In genomic region chr6:156952401-156952800, GRCh38 we compare ENCODE assay signal across 19 cellular contexts.
DNase-seq lines count a peak whose midpoint lies in the region; ATAC-seq and TF ChIP-seq lines count a peak whose summit lies in the region.
"Had no signal": no experiment of that assay in that cellular context is flagged by ENCODE, and none has a peak within 500 bp of the region (broad histone marks: within the 10 kb centered on the region; RNA-seq: fewer than 3 reads in every experiment).

No MANE protein-coding gene starts in this region.

- H3K27me3 ChIP-seq in GM23338 (ENCODE audit: insufficient read depth) (no peaks in the 10 kb centered on the region), SJSA1 (replicated peaks) (no peaks in the 10 kb centered on the region), trophoblast cell (ENCODE audit: insufficient read depth, low read length) (no peaks in the 10 kb centered on the region)
- H3K27me3 ChIP-seq: suprapubic skin had no signal

- WGBS in trophoblast cell (ENCODE audit: extremely low coverage, insufficient coverage, insufficient read length): no CpG with 5 or more reads among the region's 5 CpGs

- DNase-seq in GM23338 (ENCODE audit: low spot score): no peak
- DNase-seq in SJSA1 (ENCODE audit: low read depth in 1 of 2, low spot score in 2 of 2): no peak
- DNase-seq in glutamatergic neuron: no peak
- no peak for DNase-seq in trophoblast cell
- DNase-seq in activated T-helper 1 cell treated with anti-CD3 and anti-CD28 coated beads, Interleukin-12 subunit alpha, Interleukin-12 subunit beta, Interleukin-2, Interleukin-4 antibody, amounts not matched to agents 30 ng/mL and 10 ng/mL and 1 ng/mL, durations not matched to agents 14 hours and 24 hours and 36 hours (ENCODE audit: low spot score): no peak
- no peak for DNase-seq in ACHN
- DNase-seq in hepatic stellate cell (ENCODE audit: low spot score): no peak
- DNase-seq in stimulated activated CD8-positive, alpha-beta memory T cell treated with anti-CD3 and anti-CD28 coated beads, Interleukin-4, amount 100 ng/mL, for 48 hours: no peak
- DNase-seq: activated naive CD4-positive, alpha-beta T cell; DMS79; GOT3; hippocampal formation; MM.1S; NCI-H2029 treated with DMSO at 0.1 percent for 48 hours; NCI-H526 treated with DMSO at 0.1 percent for 48 hours; stimulated activated CD4-positive, alpha-beta T cell treated with anti-CD3 and anti-CD28 coated beads, Interleukin-1b, Interleukin-23, amount 100 ng/mL, for 48 hours; WERI-Rb-1 had no signal

- H2AFZ ChIP-seq in GM23338: no peak overlapping the region
- H2AFZ ChIP-seq in trophoblast cell (ENCODE audit: insufficient read depth, low read length, poor library complexity): no peak overlapping the region

- no peaks in the 10 kb centered on the region for H3K9me3 ChIP-seq in SJSA1 (replicated peaks)
- no peaks in the 10 kb centered on the region for H3K9me3 ChIP-seq in trophoblast cell (ENCODE audit: insufficient read depth, low read depth, low read length)
- H3K9me3 ChIP-seq: suprapubic skin had no signal

- H2BK5ac ChIP-seq in trophoblast cell (ENCODE audit: low read depth, low read length, poor library complexity): no peak overlapping the region

- peak overlapping the region; percentile 52 for H3K4me2 ChIP-seq in GM23338
- no peak overlapping the region for H3K4me2 ChIP-seq in trophoblast cell (ENCODE audit: low read length)

- H3K4me1 Mint-ChIP-seq in GM23338: peaks cover 49% of the 10 kb centered on the region
- H3K4me1 Mint-ChIP-seq in glutamatergic neuron (ENCODE audit: low read depth, unreplicated experiment): peaks cover 45% of the 10 kb centered on the region
- peaks cover 39% of the 10 kb centered on the region for H3K4me1 Mint-ChIP-seq in activated T-helper 1 cell treated with anti-CD3 and anti-CD28 coated beads, Interleukin-12 subunit alpha, Interleukin-12 subunit beta, Interleukin-2, Interleukin-4 antibody, amounts not matched to agents 30 ng/mL and 10 ng/mL and 1 ng/mL, durations not matched to agents 14 hours and 24 hours and 36 hours (ENCODE audit: low read depth)

- H3K79me2 ChIP-seq in GM23338 (replicated peaks; ENCODE audit: insufficient read depth) (peaks cover 100% of the 10 kb centered on the region), trophoblast cell (ENCODE audit: control insufficient read depth, insufficient read depth, low read length, poor library complexity) (peaks cover 6% of the 10 kb centered on the region)

- no peak overlapping the region for H4K12ac ChIP-seq in trophoblast cell (ENCODE audit: low read depth, low read length)

- H3K9ac ChIP-seq in trophoblast cell (ENCODE audit: low read length): no peak overlapping the region

- ATAC-seq in GM23338: no peak; the same call in 2 of the 3 replicates

- H3K36me3 ChIP-seq in GM23338 (ENCODE audit: insufficient read depth) (no peaks in the 10 kb centered on the region), SJSA1 (no peaks in the 10 kb centered on the region), trophoblast cell (ENCODE audit: control insufficient read depth in 1 of 2, insufficient read depth in 2 of 2, low read length in 2 of 2) (no peaks in the 10 kb centered on the region)
- H3K36me3 ChIP-seq: suprapubic skin had no signal

- H3K4me1 ChIP-seq in GM23338 (ENCODE audit: insufficient read depth) (peaks cover 49% of the 10 kb centered on the region), SJSA1 (replicated peaks) (peaks cover 43% of the 10 kb centered on the region), trophoblast cell (ENCODE audit: control insufficient read depth in 1 of 2, insufficient read depth in 2 of 2, low read length in 2 of 2) (peaks cover 5 to 11% of the 10 kb centered on the region in 2 experiments)

- no peak overlapping the region for H3K27ac ChIP-seq in GM23338 (ENCODE audit: low read depth)
- peak overlapping the region; percentile 91 for H3K27ac ChIP-seq in SJSA1
- no peak overlapping the region for H3K27ac ChIP-seq in trophoblast cell (ENCODE audit: low read depth, low read length)
- H3K27ac ChIP-seq: C4-2B, WERI-Rb-1 had no signal

- H3K14ac ChIP-seq in trophoblast cell (ENCODE audit: low read length): no peak overlapping the region

- H3K27ac Mint-ChIP-seq in GM23338: peak overlapping the region; percentile 73
- H3K27ac Mint-ChIP-seq in glutamatergic neuron (ENCODE audit: unreplicated experiment): peak overlapping the region; percentile 78
- no peak overlapping the region for H3K27ac Mint-ChIP-seq in activated T-helper 1 cell treated with anti-CD3 and anti-CD28 coated beads, Interleukin-12 subunit alpha, Interleukin-12 subunit beta, Interleukin-2, Interleukin-4 antibody, amounts not matched to agents 30 ng/mL and 10 ng/mL and 1 ng/mL, durations not matched to agents 14 hours and 24 hours and 36 hours

- H2BK120ac ChIP-seq in trophoblast cell (ENCODE audit: insufficient read depth, low read length, poor library complexity): no peak overlapping the region

- H4K91ac ChIP-seq in trophoblast cell (ENCODE audit: low read depth, low read length): no peak overlapping the region

- no peak overlapping the region for H4K8ac ChIP-seq in trophoblast cell (ENCODE audit: low read depth, low read length)

- H4K20me1 ChIP-seq in GM23338 (replicated peaks; ENCODE audit: insufficient read depth): no peaks in the 10 kb centered on the region; the same call in 1 of the 2 replicates

- H3K23ac ChIP-seq in trophoblast cell (ENCODE audit: low read length): no peak overlapping the region

- in situ Hi-C loops in ACHN (cut with HindIII; ENCODE audit: low pct_ligation_motif_present, low pct_unique_long_range_greater_than_20kb, low sequenced_read_pairs): no loop called here

- H3K9me2 ChIP-seq in GM23338 (ENCODE audit: insufficient read depth): no peaks in the 10 kb centered on the region

- no peak overlapping the region for H3K18ac ChIP-seq in trophoblast cell (ENCODE audit: low read length)

- H3K4me3 ChIP-seq in GM23338: no peak overlapping the region
- H3K4me3 ChIP-seq in SJSA1: no peak overlapping the region
- H3K4me3 ChIP-seq in trophoblast cell (ENCODE audit: low read depth, low read length): no peak overlapping the region
- H3K4me3 ChIP-seq: suprapubic skin had no signal

- H2AK5ac ChIP-seq in trophoblast cell (ENCODE audit: low read length): no peak overlapping the region

- no peaks in the 10 kb centered on the region for H3K36me3 Mint-ChIP-seq in GM23338 (ENCODE audit: low read depth)
- H3K36me3 Mint-ChIP-seq in glutamatergic neuron (ENCODE audit: unreplicated experiment): no peaks in the 10 kb centered on the region
- H3K36me3 Mint-ChIP-seq in activated T-helper 1 cell treated with anti-CD3 and anti-CD28 coated beads, Interleukin-12 subunit alpha, Interleukin-12 subunit beta, Interleukin-2, Interleukin-4 antibody, amounts not matched to agents 30 ng/mL and 10 ng/mL and 1 ng/mL, durations not matched to agents 14 hours and 24 hours and 36 hours (ENCODE audit: low read depth): no peaks in the 10 kb centered on the region

- no peaks in the 10 kb centered on the region for H3K27me3 Mint-ChIP-seq in GM23338 (ENCODE audit: insufficient read depth, low read depth, poor library complexity)
- no peaks in the 10 kb centered on the region for H3K27me3 Mint-ChIP-seq in glutamatergic neuron (ENCODE audit: unreplicated experiment)
- no peaks in the 10 kb centered on the region for H3K27me3 Mint-ChIP-seq in activated T-helper 1 cell treated with anti-CD3 and anti-CD28 coated beads, Interleukin-12 subunit alpha, Interleukin-12 subunit beta, Interleukin-2, Interleukin-4 antibody, amounts not matched to agents 30 ng/mL and 10 ng/mL and 1 ng/mL, durations not matched to agents 14 hours and 24 hours and 36 hours (ENCODE audit: insufficient read depth)

- peak overlapping the region; percentile 22 for H3K4ac ChIP-seq in trophoblast cell (ENCODE audit: low read depth, low read length)

- H3K79me1 ChIP-seq in trophoblast cell (ENCODE audit: low read length): no peaks in the 10 kb centered on the region

- H2BK12ac ChIP-seq in trophoblast cell (ENCODE audit: low read length): no peak overlapping the region

- H3K9me3 Mint-ChIP-seq in GM23338 (no peaks in the 10 kb centered on the region), glutamatergic neuron (ENCODE audit: unreplicated experiment) (peaks cover 7% of the 10 kb centered on the region)
- no peaks in the 10 kb centered on the region for H3K9me3 Mint-ChIP-seq in activated T-helper 1 cell treated with anti-CD3 and anti-CD28 coated beads, Interleukin-12 subunit alpha, Interleukin-12 subunit beta, Interleukin-2, Interleukin-4 antibody, amounts not matched to agents 30 ng/mL and 10 ng/mL and 1 ng/mL, durations not matched to agents 14 hours and 24 hours and 36 hours

- intact Hi-C loops in activated T-helper 1 cell treated with anti-CD3 and anti-CD28 coated beads, Interleukin-12 subunit alpha, Interleukin-12 subunit beta, Interleukin-2, Interleukin-4 antibody, amounts not matched to agents 30 ng/mL and 10 ng/mL and 1 ng/mL, durations not matched to agents 14 hours and 24 hours and 36 hours (cut with micrococcal nuclease): loop anchor here (2.0 to 10.0 kb wide), 3 partner anchors 172 to 268 kb away; no protein-coding TSS in a partner anchor

- no peaks in the 10 kb centered on the region for H3F3A ChIP-seq in GM23338 (replicated peaks; ENCODE audit: low read depth)

- TF ChIP-seq CTCF in GM23338 (conservative IDR thresholded peaks at IDR 0.05; ENCODE audit: low read depth in 2 of 2) (no peak), glutamatergic neuron (IDR thresholded peaks at IDR 0.05; ENCODE audit: partially characterized antibody, unreplicated experiment) (no peak)

- no peak overlapping the region; the same call in 2 of the 3 replicates for H3K4me3 Mint-ChIP-seq in GM23338
- peak overlapping the region; percentile 72 for H3K4me3 Mint-ChIP-seq in glutamatergic neuron (ENCODE audit: unreplicated experiment)
- no peak overlapping the region for H3K4me3 Mint-ChIP-seq in activated T-helper 1 cell treated with anti-CD3 and anti-CD28 coated beads, Interleukin-12 subunit alpha, Interleukin-12 subunit beta, Interleukin-2, Interleukin-4 antibody, amounts not matched to agents 30 ng/mL and 10 ng/mL and 1 ng/mL, durations not matched to agents 14 hours and 24 hours and 36 hours

TF ChIP-seq in GM23338, 12 proteins besides CTCF, POLR2A, EP300 and RAD21 (continues in another document):
- TF ChIP-seq JUNB (IDR thresholded peaks at IDR 0.05; ENCODE audit: unreplicated experiment) (no peak), ETS1 (IDR thresholded peaks at IDR 0.05) (no peak), STAT1 (IDR thresholded peaks at IDR 0.05; ENCODE audit: unreplicated experiment) (no peak), CREB1 (CRISPR knock-in tag; IDR thresholded peaks at IDR 0.05; ENCODE audit: low read depth) (no peak), POLR2AphosphoS5 (IDR thresholded peaks at IDR 0.05; ENCODE audit: low read depth) (no peak)
